19 cellular contexts compared by ENCODE assay signal in the genomic region with DNA sequence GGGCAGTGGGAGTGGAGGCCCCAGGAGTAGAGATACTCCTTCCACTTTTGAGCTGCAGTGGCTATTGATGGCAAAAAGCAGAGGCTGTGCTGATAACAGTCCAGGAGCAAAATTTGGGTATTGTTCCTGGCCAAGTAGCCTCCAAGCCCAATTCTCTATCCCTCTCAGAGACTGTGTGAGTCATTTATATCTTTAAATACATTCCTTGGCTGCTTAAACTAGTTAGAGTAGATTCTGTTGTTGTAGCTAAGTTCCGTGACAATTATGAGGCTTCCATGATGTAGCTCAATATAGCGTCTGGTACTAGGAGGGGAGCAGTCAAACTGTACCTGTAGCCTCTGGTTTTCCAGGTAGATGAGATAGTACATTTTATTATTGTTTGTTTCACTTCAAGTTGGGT. TPM values are rescaled to one million over a fixed set of nuclear protein-coding genes. Genes with fewer than 3 reads are reported as not detected.
A peak's percentile ranks its signal among the peaks of the same experiment; 100 is the strongest.
DNase-seq lines count a peak whose midpoint lies in the region; ATAC-seq, FAIRE-seq and TF ChIP-seq lines count a peak whose summit lies in the region.
"Had no signal": no experiment of that assay in that cellular context is flagged by ENCODE, and none has a peak within 500 bp of the region (broad histone marks: within the 10 kb centered on the region; RNA-seq: fewer than 3 reads in every experiment).

No MANE protein-coding gene starts in this region.

- H3K4me3 Mint-ChIP-seq in WTC11 (no peak overlapping the region), neural progenitor cell (no peak overlapping the region)
- no peak overlapping the region for H3K4me3 Mint-ChIP-seq in activated CD4-positive, alpha-beta memory T cell treated with anti-CD3 and anti-CD28 coated beads, Interleukin-2, amount 10 ng/mL, durations not matched to agents 7 days and 5 days

- H3K36me3 Mint-ChIP-seq in WTC11 = no peaks in the 10 kb centered on the region
- H3K36me3 Mint-ChIP-seq in neural progenitor cell = no peaks in the 10 kb centered on the region
- no peaks in the 10 kb centered on the region for H3K36me3 Mint-ChIP-seq in activated CD4-positive, alpha-beta memory T cell treated with anti-CD3 and anti-CD28 coated beads, Interleukin-2, amount 10 ng/mL, durations not matched to agents 7 days and 5 days (ENCODE audit: low read depth)

- H3K27ac Mint-ChIP-seq in WTC11 (peak overlapping the region; percentile 38), neural progenitor cell (peak overlapping the region; percentile 36)
- H3K27ac Mint-ChIP-seq in activated CD4-positive, alpha-beta memory T cell treated with anti-CD3 and anti-CD28 coated beads, Interleukin-2, amount 10 ng/mL, durations not matched to agents 7 days and 5 days = no peak overlapping the region

- TF ChIP-seq CTCF in HepG2 (CRISPR knock-in tag; IDR thresholded peaks at IDR 0.05) (no peak), right lobe of liver (IDR thresholded peaks at IDR 0.05) (no peak), WTC11 (IDR thresholded peaks at IDR 0.05) (no peak), neural progenitor cell (IDR thresholded peaks at IDR 0.05) (no peak), mammary epithelial cell (conservative IDR thresholded peaks at IDR 0.05 in 1 of 2, IDR thresholded peaks at IDR 0.05 in 1 of 2; ENCODE audit: extremely low read depth in 1 of 2, insufficient read depth in 1 of 2, low read depth in 1 of 2, low read length in 2 of 2) (no peak), brain microvascular endothelial cell (IDR thresholded peaks at IDR 0.05; ENCODE audit: low read depth, low read length, missing control alignments) (no peak)

- no peak overlapping the region for H3K27ac ChIP-seq in HepG2 (ENCODE audit: extremely low read length, insufficient read depth, low read length)
- H3K27ac ChIP-seq in right lobe of liver = no peak overlapping the region
- H3K27ac ChIP-seq in neural progenitor cell = no peak overlapping the region
- no peak overlapping the region for H3K27ac ChIP-seq in mammary epithelial cell (ENCODE audit: insufficient read depth, low read depth, low read length)
- no peak overlapping the region for H3K27ac ChIP-seq in brain microvascular endothelial cell
- H3K27ac ChIP-seq: BLaER1 treated with 17β-estradiol and CSF1 and Interleukin-3, amounts not matched to agents 10 nM and 100 nM had no signal

- in situ Hi-C loops in HepG2 (cut with HindIII; ENCODE audit: extremely low pct_ligation_motif_present, low pct_unique_long_range_greater_than_20kb) = no loop called here
- in situ Hi-C loops in mammary epithelial cell (cut with MboI; ENCODE audit: low sequenced_read_pairs in 2 of 2) = no loop called here
- in situ Hi-C loops in brain microvascular endothelial cell (cut with HindIII; ENCODE audit: low pct_ligation_motif_present, low sequenced_read_pairs) = no loop called here

- ATAC-seq in HepG2 (no peak), right lobe of liver (no peak), WTC11 (no peak)
- ATAC-seq: HCT116 had no signal

- 51% methylated on average over 2 of the region's 2 CpGs for WGBS in HepG2 (ENCODE audit: low lambda C conversion rate)
- WGBS in right lobe of liver (ENCODE audit: insufficient coverage, low coverage, low lambda C conversion rate, missing lambda C conversion rate) = 81% methylated on average over 2 of the region's 2 CpGs
- 74% methylated on average over 2 of the region's 2 CpGs for WGBS in mammary epithelial cell (ENCODE audit: low coverage, missing lambda C conversion rate)

- no peaks in the 10 kb centered on the region for H3K9me3 Mint-ChIP-seq in WTC11
- H3K9me3 Mint-ChIP-seq in neural progenitor cell = no peaks in the 10 kb centered on the region
- H3K9me3 Mint-ChIP-seq in activated CD4-positive, alpha-beta memory T cell treated with anti-CD3 and anti-CD28 coated beads, Interleukin-2, amount 10 ng/mL, durations not matched to agents 7 days and 5 days = no peaks in the 10 kb centered on the region

- POLR2A ChIA-PET in HepG2 (lab: Yijun Ruan, JAX) = no interaction called here
- POLR2A ChIA-PET in WTC11 (lab: Charles Lee) = no interaction called here
- POLR2A ChIA-PET in activated CD4-positive, alpha-beta memory T cell treated with anti-CD3 and anti-CD28 coated beads, Interleukin-2, amount 10 ng/mL, durations not matched to agents 7 days and 5 days (lab: Charles Lee) = interaction anchor here (1.5 kb wide), 1 partner anchor 11 kb away, joined by 4 read pairs; no protein-coding TSS in a partner anchor

- H3K4me1 Mint-ChIP-seq in WTC11 (peaks cover 20% of the 10 kb centered on the region), neural progenitor cell (peaks cover 3% of the 10 kb centered on the region)
- no peaks in the 10 kb centered on the region for H3K4me1 Mint-ChIP-seq in activated CD4-positive, alpha-beta memory T cell treated with anti-CD3 and anti-CD28 coated beads, Interleukin-2, amount 10 ng/mL, durations not matched to agents 7 days and 5 days

- no peak for FAIRE-seq in HepG2 (lab: Jason Lieb, UNC)
- FAIRE-seq: D721Med, HTR-8/SVneo had no signal

- BruUV-seq in HepG2 (replicated peaks; lab: Mats Ljungman, UMichigan) = no TSS peak
- BruUV-seq in mammary epithelial cell (replicated peaks; lab: Mats Ljungman, UMichigan) = no TSS peak

- H3K4me2 ChIP-seq in HepG2 (ENCODE audit: low read depth, low read length) (peak overlapping the region; percentile 29; the same call in 1 of the 2 replicates), neural progenitor cell (no peak overlapping the region), mammary epithelial cell (ENCODE audit: insufficient read depth, low read depth, low read length) (no peak overlapping the region)
- H3K4me2 ChIP-seq: BLaER1 treated with 17β-estradiol and CSF1 and Interleukin-3, amounts not matched to agents 10 nM and 100 nM had no signal

- H3K4me1 ChIP-seq in HepG2 (ENCODE audit: insufficient read depth, low read length) (peaks cover 51% of the 10 kb centered on the region), right lobe of liver (no peaks in the 10 kb centered on the region), neural progenitor cell (peaks cover 9% of the 10 kb centered on the region), mammary epithelial cell (ENCODE audit: insufficient read depth, low read length) (peaks cover 7% of the 10 kb centered on the region)

- dilution Hi-C loops in mammary epithelial cell (cut with HindIII; ENCODE audit: low sequenced_read_pairs) = no loop called here

- H3K27me3 Mint-ChIP-seq in WTC11 (ENCODE audit: low read depth) = no peaks in the 10 kb centered on the region
- peaks cover 8% of the 10 kb centered on the region for H3K27me3 Mint-ChIP-seq in neural progenitor cell (ENCODE audit: insufficient read depth, low read depth)
- H3K27me3 Mint-ChIP-seq in activated CD4-positive, alpha-beta memory T cell treated with anti-CD3 and anti-CD28 coated beads, Interleukin-2, amount 10 ng/mL, durations not matched to agents 7 days and 5 days = peaks cover 7% of the 10 kb centered on the region

- peaks cover 15% of the 10 kb centered on the region for H3F3A ChIP-seq in neural progenitor cell (ENCODE audit: low read depth)

- H3K27me3 ChIP-seq in HepG2 (ENCODE audit: control insufficient read depth in 1 of 2, insufficient read depth in 2 of 2, low read length in 2 of 2) (no peaks in the 10 kb centered on the region), right lobe of liver (no peaks in the 10 kb centered on the region), neural progenitor cell (no peaks in the 10 kb centered on the region), mammary epithelial cell (ENCODE audit: insufficient read depth, low read length) (no peaks in the 10 kb centered on the region), brain microvascular endothelial cell (replicated peaks) (no peaks in the 10 kb centered on the region)
- H3K27me3 ChIP-seq: BLaER1 treated with 17β-estradiol and CSF1 and Interleukin-3, amounts not matched to agents 10 nM and 100 nM had no signal

- TF ChIP-seq RAD21 in HepG2 (CRISPR knock-in tag; IDR thresholded peaks at IDR 0.05) = no peak

- H3K9me3 ChIP-seq in HepG2 (ENCODE audit: low read length) (no peaks in the 10 kb centered on the region), right lobe of liver (no peaks in the 10 kb centered on the region), neural progenitor cell (ENCODE audit: low read depth) (no peaks in the 10 kb centered on the region), mammary epithelial cell (replicated peaks; ENCODE audit: insufficient read depth, low read length) (no peaks in the 10 kb centered on the region)
- H3K9me3 ChIP-seq: BLaER1 treated with 17β-estradiol and CSF1 and Interleukin-3, amounts not matched to agents 10 nM and 100 nM had no signal

- no peaks in the 10 kb centered on the region for H3K79me2 ChIP-seq in HepG2 (ENCODE audit: insufficient read depth, low read length)
- H3K79me2 ChIP-seq in neural progenitor cell (ENCODE audit: low read depth) = no peaks in the 10 kb centered on the region
- H3K79me2 ChIP-seq in mammary epithelial cell (ENCODE audit: insufficient read depth, low read length) = no peaks in the 10 kb centered on the region

- CTCF ChIA-PET in HepG2 (lab: Yijun Ruan, JAX; ENCODE audit: low intra/inter-chr PET ratio, low total read pairs) (no interaction called here), WTC11 (lab: Charles Lee) (interaction anchor here (1.7 kb wide), 1 partner anchor 186 kb away, joined by 5 read pairs; no protein-coding TSS in a partner anchor), mammary epithelial cell (lab: Charles Lee; ENCODE audit: low non-redundant PET) (no interaction called here)
- CTCF ChIA-PET in activated CD4-positive, alpha-beta memory T cell treated with anti-CD3 and anti-CD28 coated beads, Interleukin-2, amount 10 ng/mL, durations not matched to agents 7 days and 5 days (lab: Charles Lee) = no interaction called here

- no peaks in the 10 kb centered on the region for H3K36me3 ChIP-seq in HepG2 (replicated peaks in 1 of 2; ENCODE audit: control insufficient read depth in 1 of 2, insufficient read depth in 2 of 2, low read length in 2 of 2)
- no peaks in the 10 kb centered on the region for H3K36me3 ChIP-seq in right lobe of liver
- no peaks in the 10 kb centered on the region for H3K36me3 ChIP-seq in neural progenitor cell
- no peaks in the 10 kb centered on the region for H3K36me3 ChIP-seq in mammary epithelial cell (ENCODE audit: insufficient read depth, low read length)
- no peaks in the 10 kb centered on the region for H3K36me3 ChIP-seq in brain microvascular endothelial cell (replicated peaks)
- H3K36me3 ChIP-seq: BLaER1 treated with 17β-estradiol and CSF1 and Interleukin-3, amounts not matched to agents 10 nM and 100 nM had no signal

- no peak for DNase-seq in HepG2 (ENCODE audit: low spot score)
- no peak for DNase-seq in right lobe of liver
- DNase-seq in WTC11 (ENCODE audit: low spot score) = no peak
- DNase-seq in neural progenitor cell (ENCODE audit: low spot score) = no peak
- DNase-seq in mammary epithelial cell = no peak
- DNase-seq in brain microvascular endothelial cell = no peak
- DNase-seq in activated CD4-positive, alpha-beta memory T cell treated with anti-CD3 and anti-CD28 coated beads, Interleukin-2, amount 10 ng/mL, durations not matched to agents 7 days and 5 days = no peak
- DNase-seq: Kasumi-1, MM.1S, NCI-H1105, NCI-H2081, NCI-H2171 treated with DMSO at 0.1 percent for 48 hours, NCI-H446 treated with DMSO at 0.1 percent for 48 hours, OCI-M1, SHP77 treated with DMSO at 0.1 percent for 48 hours had no signal

- H3K9ac ChIP-seq in HepG2 (ENCODE audit: insufficient read depth, low read depth, low read length) (no peak overlapping the region), neural progenitor cell (no peak overlapping the region), mammary epithelial cell (ENCODE audit: insufficient read depth, low read length) (no peak overlapping the region)
- H3K9ac ChIP-seq: BLaER1 treated with 17β-estradiol and CSF1 and Interleukin-3, amounts not matched to agents 10 nM and 100 nM had no signal

- H3K4me3 ChIP-seq in HepG2 (replicated peaks in 1 of 3; ENCODE audit: insufficient read depth in 1 of 3, low read depth in 2 of 3, low read length in 3 of 3) (no peak overlapping the region), right lobe of liver (no peak overlapping the region), neural progenitor cell (no peak overlapping the region), mammary epithelial cell (replicated peaks in 1 of 3; ENCODE audit: insufficient read depth in 1 of 3, low read depth in 2 of 3, low read length in 3 of 3) (no peak overlapping the region), brain microvascular endothelial cell (ENCODE audit: low read depth, low read length) (no peak overlapping the region)
- H3K4me3 ChIP-seq: BLaER1 treated with 17β-estradiol and CSF1 and Interleukin-3, amounts not matched to agents 10 nM and 100 nM had no signal

- no peak for TF ChIP-seq POLR2A in HepG2 (IDR thresholded peaks at IDR 0.05; ENCODE audit: insufficient read depth in 1 of 2, low read depth in 2 of 2, low read length in 2 of 2)
- TF ChIP-seq POLR2A in right lobe of liver (IDR thresholded peaks at IDR 0.05) = no peak

- H4K20me1 ChIP-seq in HepG2 (ENCODE audit: insufficient read depth, low read length) (no peaks in the 10 kb centered on the region), neural progenitor cell (ENCODE audit: low read depth) (no peaks in the 10 kb centered on the region), mammary epithelial cell (ENCODE audit: insufficient read depth, low read length) (no peaks in the 10 kb centered on the region)

- H2AFZ ChIP-seq in HepG2 (ENCODE audit: low read length) (no peak overlapping the region), neural progenitor cell (replicated peaks) (peak overlapping the region; percentile 19), mammary epithelial cell (ENCODE audit: low read depth, low read length) (no peak overlapping the region)

- no peak for TF ChIP-seq EP300 in HepG2 (IDR thresholded peaks at IDR 0.05; ENCODE audit: low read depth in 2 of 2, low read length in 2 of 2)
- TF ChIP-seq EP300 in HepG2 (CRISPR knock-in tag; IDR thresholded peaks at IDR 0.05; ENCODE audit: borderline replicate concordance) = no peak

- intact Hi-C loops in HepG2 (cut with micrococcal nuclease; ENCODE audit: unreplicated experiment) = no loop called here
- intact Hi-C loops in right lobe of liver (cut with DNase I) = no loop called here
- intact Hi-C loops in mammary epithelial cell (cut with micrococcal nuclease) = no loop called here

RNA-seq across cellular contexts. Expression of a gene that starts 19.9 kb away (rescaled TPM):
- total RNA-seq in HepG2 (2016; rRNA removed; fragmentation: Illumina TruSeq; extraction: Trizol) (42.6 and 49.8 TPM in 2 replicates), right lobe of liver (10 to 100 TPM; 30.3 to 45.5 (median 38.8) TPM), WTC11 (2021) (177 to 201 TPM (median 198 TPM) in 3 replicates), neural progenitor cell (ENCODE audit: low replicate concordance) (71.4 and 88.5 TPM in 2 replicates), mammary epithelial cell (10 to 100 TPM; 60.8 to 93.0 TPM)
- total RNA-seq in HepG2 (2016; cell fraction: cytosol; rRNA removed; fragmentation: Illumina TruSeq; extraction: Trizol; ENCODE audit: low read depth) = 25.2 and 26.2 TPM in 2 replicates
- total RNA-seq in HepG2 (2016; cell fraction: insoluble cytoplasmic fraction; rRNA removed; fragmentation: Illumina TruSeq; extraction: Trizol) = 40.8 and 52.8 TPM in 2 replicates
- total RNA-seq in HepG2 (2016; cell fraction: membrane; rRNA removed; fragmentation: Illumina TruSeq; extraction: Trizol) = 31.5 and 33.2 TPM in 2 replicates
- 21.4 and 24.8 TPM in 2 replicates for total RNA-seq in HepG2 (2016; cell fraction: nucleus; rRNA removed; fragmentation: Illumina TruSeq; extraction: Trizol)
- polyA plus RNA-seq in HepG2 (2011; rRNA removed) (23.8 and 27.9 TPM in 2 replicates), mammary epithelial cell (38.7 TPM)
- polyA plus RNA-seq in HepG2 (2011; cell fraction: cytosol; rRNA removed) = 13.1 and 17.7 TPM in 2 replicates
- 8.2 and 9.0 TPM in 2 replicates for polyA plus RNA-seq in HepG2 (2011; cell fraction: nucleus; rRNA removed)
- polyA plus RNA-seq in HepG2 (2012) = 25.8 and 29.5 TPM in 2 replicates
- polyA plus RNA-seq in HepG2 (2016; cell fraction: cytosol; fragmentation: Illumina TruSeq; extraction: Trizol; ENCODE audit: low read depth) = 8.2 and 10.4 TPM in 2 replicates
- polyA plus RNA-seq in HepG2 (2016; cell fraction: insoluble cytoplasmic fraction; fragmentation: Illumina TruSeq; extraction: Trizol; ENCODE audit: low read depth) = 65.7 and 70.2 TPM in 2 replicates
- 21.4 and 22.3 TPM in 2 replicates for polyA plus RNA-seq in HepG2 (2016; cell fraction: membrane; fragmentation: Illumina TruSeq; extraction: Trizol; ENCODE audit: low read depth)
- polyA plus RNA-seq in HepG2 (2016; cell fraction: nucleus; fragmentation: Illumina TruSeq; extraction: Trizol; ENCODE audit: insufficient read depth, low read depth) = 32.4 and 34.7 TPM in 2 replicates
- 18.4 and 18.9 TPM in 2 replicates for polyA minus RNA-seq in HepG2 (2011; rRNA and poly(A)+ RNA removed; ENCODE audit: low replicate concordance)
- 25.8 and 28.5 TPM in 2 replicates for polyA minus RNA-seq in HepG2 (2011; cell fraction: cytosol; rRNA and poly(A)+ RNA removed)
- polyA minus RNA-seq in HepG2 (2011; cell fraction: nucleus; rRNA and poly(A)+ RNA removed) = 19.7 and 20.6 TPM in 2 replicates
- polyA minus RNA-seq in mammary epithelial cell = 34.4 TPM
- 10 to 100 TPM; 65.3 to 66.4 TPM for total RNA-seq in activated CD4-positive, alpha-beta memory T cell treated with anti-CD3 and anti-CD28 coated beads, Interleukin-2, amount 10 ng/mL, durations not matched to agents 7 days and 5 days

RNA-seq across cellular contexts. Expression of a gene that starts 47.3 kb away (rescaled TPM):
- total RNA-seq in HepG2 (2016; rRNA removed; fragmentation: Illumina TruSeq; extraction: Trizol) (not detected in 2 replicates), right lobe of liver (not detected), WTC11 (2021) (not detected in 3 replicates), neural progenitor cell (ENCODE audit: low replicate concordance) (not detected in 2 replicates), mammary epithelial cell (not detected)
- total RNA-seq in HepG2 (2016; cell fraction: cytosol; rRNA removed; fragmentation: Illumina TruSeq; extraction: Trizol; ENCODE audit: low read depth) = not detected in 2 replicates
- 0.15 TPM in 1 of 2 replicates, not detected in the other for total RNA-seq in HepG2 (2016; cell fraction: insoluble cytoplasmic fraction; rRNA removed; fragmentation: Illumina TruSeq; extraction: Trizol)
- not detected in 2 replicates for total RNA-seq in HepG2 (2016; cell fraction: membrane; rRNA removed; fragmentation: Illumina TruSeq; extraction: Trizol)
- total RNA-seq in HepG2 (2016; cell fraction: nucleus; rRNA removed; fragmentation: Illumina TruSeq; extraction: Trizol) = not detected in 2 replicates
- polyA plus RNA-seq in HepG2 (2011; rRNA removed) (0.20 TPM in 1 of 2 replicates, not detected in the other), mammary epithelial cell (not detected)
- polyA plus RNA-seq in HepG2 (2011; cell fraction: cytosol; rRNA removed) = 0.11 and 0.13 TPM in 2 replicates
- polyA plus RNA-seq in HepG2 (2011; cell fraction: nucleus; rRNA removed) = 0.32 and 0.45 TPM in 2 replicates
- 0.27 and 0.36 TPM in 2 replicates for polyA plus RNA-seq in HepG2 (2012)
- polyA plus RNA-seq in HepG2 (2016; cell fraction: cytosol; fragmentation: Illumina TruSeq; extraction: Trizol; ENCODE audit: low read depth) = not detected in 2 replicates
- not detected in 2 replicates for polyA plus RNA-seq in HepG2 (2016; cell fraction: insoluble cytoplasmic fraction; fragmentation: Illumina TruSeq; extraction: Trizol; ENCODE audit: low read depth)
- not detected in 2 replicates for polyA plus RNA-seq in HepG2 (2016; cell fraction: membrane; fragmentation: Illumina TruSeq; extraction: Trizol; ENCODE audit: low read depth)
- polyA plus RNA-seq in HepG2 (2016; cell fraction: nucleus; fragmentation: Illumina TruSeq; extraction: Trizol; ENCODE audit: insufficient read depth, low read depth) = not detected in 2 replicates
- 0.08 TPM in 1 of 2 replicates, not detected in the other for polyA minus RNA-seq in HepG2 (2011; rRNA and poly(A)+ RNA removed; ENCODE audit: low replicate concordance)
- not detected in 2 replicates for polyA minus RNA-seq in HepG2 (2011; cell fraction: cytosol; rRNA and poly(A)+ RNA removed)
- polyA minus RNA-seq in HepG2 (2011; cell fraction: nucleus; rRNA and poly(A)+ RNA removed) = not detected in 2 replicates
- not detected for polyA minus RNA-seq in mammary epithelial cell
- 10 to 100 TPM; 14.1 to 14.2 TPM for total RNA-seq in activated CD4-positive, alpha-beta memory T cell treated with anti-CD3 and anti-CD28 coated beads, Interleukin-2, amount 10 ng/mL, durations not matched to agents 7 days and 5 days

Comparison
In these comparisons a context has a peak if more than half of its experiments do, and no peak if none do; other contexts are left out.
1. RNA of a gene that starts 47.3 kb away (total RNA-seq): 14.1 to 14.2 TPM in activated CD4-positive, alpha-beta memory T cell treated with anti-CD3 and anti-CD28 coated beads, Interleukin-2, amount 10 ng/mL, durations not matched to agents 7 days and 5 days; not detected in right lobe of liver, 0.15 TPM in HepG2, not detected in WTC11, not detected in neural progenitor cell and not detected in mammary epithelial cell; every median in the first group is over 10 times any median in the second.